ENCODE assay signal across 8 cellular contexts in the genomic region with DNA sequence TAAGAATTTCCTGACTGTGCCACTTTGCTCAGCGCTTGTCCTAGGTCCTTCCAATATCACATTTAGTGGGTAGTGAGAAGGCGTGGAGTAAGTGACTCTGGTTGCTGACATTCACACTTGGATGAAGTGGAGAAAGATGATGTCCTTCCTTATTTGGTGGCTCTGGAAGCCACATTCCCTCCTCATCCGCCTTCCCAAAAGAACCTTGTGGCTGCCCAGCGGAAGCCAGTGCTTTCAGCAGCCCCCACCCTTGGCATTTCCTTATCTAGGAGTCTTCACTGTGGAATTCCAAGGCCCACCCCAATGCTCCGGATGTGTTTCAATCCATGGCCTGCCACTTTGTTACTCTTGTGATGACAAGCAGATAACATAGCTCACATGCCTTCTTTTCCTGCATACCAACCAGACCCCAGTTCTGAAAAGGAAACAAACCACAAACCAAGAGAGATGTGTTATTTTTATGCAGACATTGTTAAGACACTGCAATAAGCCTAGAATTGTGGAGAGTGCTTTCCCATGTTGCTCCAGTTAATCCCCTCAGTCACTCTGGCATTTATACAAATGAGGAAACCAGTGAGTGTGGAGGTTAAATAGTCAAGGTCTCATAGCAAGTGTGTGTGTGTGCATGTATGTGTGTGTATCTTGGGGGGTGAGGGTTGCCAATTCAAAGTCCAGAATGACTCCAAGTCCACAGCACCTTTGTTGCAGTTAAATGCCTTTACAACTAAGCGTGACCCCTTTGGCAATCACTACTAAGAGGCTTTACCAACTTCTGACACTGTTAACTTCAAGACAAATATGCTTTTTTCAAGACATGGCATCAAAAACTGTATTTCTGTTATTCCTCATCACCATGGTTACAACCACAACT. TPM values are rescaled to one million over a fixed set of nuclear protein-coding genes. Genes with fewer than 3 reads are reported as not detected.
DNase-seq lines count a peak whose midpoint lies in the region; ATAC-seq, FAIRE-seq and TF ChIP-seq lines count a peak whose summit lies in the region.

No MANE protein-coding gene starts in this region.

- peaks cover 29% of the 10 kb centered on the region for H3K27me3 Mint-ChIP-seq in activated CD4-positive, alpha-beta T cell treated with anti-CD3 and anti-CD28 coated beads, Interleukin-2, amount 10 ng/mL, durations not matched to agents 7 days and 5 days

- no peak overlapping the region for H3K27ac Mint-ChIP-seq in activated CD4-positive, alpha-beta T cell treated with anti-CD3 and anti-CD28 coated beads, Interleukin-2, amount 10 ng/mL, durations not matched to agents 7 days and 5 days

- FAIRE-seq in kidney (lab: Jason Lieb, UNC), result no peak

- TF ChIP-seq EP300 in tibial nerve (IDR thresholded peaks at IDR 0.05), result no peak

- in situ Hi-C loops in brain microvascular endothelial cell (cut with HindIII; ENCODE audit: low pct_ligation_motif_present, low sequenced_read_pairs), result no loop called here

- POLR2A ChIA-PET in activated CD4-positive, alpha-beta T cell treated with anti-CD3 and anti-CD28 coated beads, Interleukin-2, amount 10 ng/mL, durations not matched to agents 7 days and 5 days (lab: Charles Lee), result no interaction called here

- no peaks in the 10 kb centered on the region for H3K36me3 Mint-ChIP-seq in activated CD4-positive, alpha-beta T cell treated with anti-CD3 and anti-CD28 coated beads, Interleukin-2, amount 10 ng/mL, durations not matched to agents 7 days and 5 days (ENCODE audit: low read depth)

- no peak for ATAC-seq in GM21619 (IDR thresholded peaks at IDR 0.05; ENCODE audit: unreplicated experiment)

- H3K4me1 Mint-ChIP-seq in activated CD4-positive, alpha-beta T cell treated with anti-CD3 and anti-CD28 coated beads, Interleukin-2, amount 10 ng/mL, durations not matched to agents 7 days and 5 days, result peaks cover 8% of the 10 kb centered on the region

- DNase-seq in HT-29 (ENCODE audit: low spot score), result peak; percentile 56
- peak; percentile 96 for DNase-seq in brain microvascular endothelial cell
- peak; percentile 90 for DNase-seq in kidney
- peak in 1 of 2 donors; percentile 7 for DNase-seq in tibial nerve (ENCODE audit: low spot score in 2 of 2)
- no peak for DNase-seq in SHP77 treated with DMSO at 0.1 percent for 48 hours (lab: John Stamatoyannopoulos, UW)
- no peak for DNase-seq in activated CD4-positive, alpha-beta T cell treated with anti-CD3 and anti-CD28 coated beads, Interleukin-2, amount 10 ng/mL, durations not matched to agents 7 days and 5 days
- DNase-seq in pons (ENCODE audit: low spot score), result no peak

- peak overlapping the region; percentile 79 for H3K27ac ChIP-seq in brain microvascular endothelial cell
- peak overlapping the region in 1 of 2 donors; percentile 58 for H3K27ac ChIP-seq in kidney (ENCODE audit: low read depth in 2 of 2, low read length in 2 of 2)
- peak overlapping the region in 3 of 4 donors; percentile 40 to 72 (median 69) for H3K27ac ChIP-seq in tibial nerve

- CTCF ChIA-PET in activated CD4-positive, alpha-beta T cell treated with anti-CD3 and anti-CD28 coated beads, Interleukin-2, amount 10 ng/mL, durations not matched to agents 7 days and 5 days (lab: Charles Lee), result no interaction called here

- whole genome bisulfite sequencing in tibial nerve, 2 donors, result 52 to 54% methylated on average over 6 of the region's 6 CpGs

- H3K4me3 ChIP-seq in brain microvascular endothelial cell (ENCODE audit: low read depth, low read length), result no peak overlapping the region
- no peak overlapping the region for H3K4me3 ChIP-seq in kidney (ENCODE audit: low read length in 2 of 2)
- no peak overlapping the region for H3K4me3 ChIP-seq in tibial nerve

- H3K9me3 ChIP-seq in kidney (ENCODE audit: control insufficient read depth in 1 of 2, low read length in 2 of 2), result no peaks in the 10 kb centered on the region
- no peaks in the 10 kb centered on the region for H3K9me3 ChIP-seq in tibial nerve

- intact Hi-C loops in kidney (cut with DNase I), result no loop called here

- peaks cover 0 to 3% of the 10 kb centered on the region in 2 donors for H3K4me1 ChIP-seq in kidney (ENCODE audit: control insufficient read depth in 1 of 2, insufficient read depth in 1 of 2, low read depth in 1 of 2, low read length in 2 of 2)
- H3K4me1 ChIP-seq in tibial nerve, result peaks cover 0 to 27% (median 0%) of the 10 kb centered on the region in 4 donors

- no peak overlapping the region for H3K9ac ChIP-seq in kidney (ENCODE audit: low read length in 2 of 2)

- no peak overlapping the region for H3K4me3 Mint-ChIP-seq in activated CD4-positive, alpha-beta T cell treated with anti-CD3 and anti-CD28 coated beads, Interleukin-2, amount 10 ng/mL, durations not matched to agents 7 days and 5 days

- H3K9me3 Mint-ChIP-seq in activated CD4-positive, alpha-beta T cell treated with anti-CD3 and anti-CD28 coated beads, Interleukin-2, amount 10 ng/mL, durations not matched to agents 7 days and 5 days, result no peaks in the 10 kb centered on the region

- TF ChIP-seq CTCF in brain microvascular endothelial cell (IDR thresholded peaks at IDR 0.05; ENCODE audit: low read depth, low read length, missing control alignments) (no peak), kidney (IDR thresholded peaks at IDR 0.05; ENCODE audit: borderline replicate concordance, extremely low read depth, insufficient read depth) (no peak), tibial nerve (IDR thresholded peaks at IDR 0.05) (no peak)

- no peaks in the 10 kb centered on the region for H3K27me3 ChIP-seq in brain microvascular endothelial cell (replicated peaks)
- H3K27me3 ChIP-seq in tibial nerve, result no peaks in the 10 kb centered on the region

- H3K36me3 ChIP-seq in brain microvascular endothelial cell (replicated peaks), result no peaks in the 10 kb centered on the region
- H3K36me3 ChIP-seq in kidney (ENCODE audit: control insufficient read depth in 1 of 2, insufficient read depth in 2 of 2, low read length in 2 of 2), result no peaks in the 10 kb centered on the region
- no peaks in the 10 kb centered on the region for H3K36me3 ChIP-seq in tibial nerve

- TF ChIP-seq POLR2A in tibial nerve (IDR thresholded peaks at IDR 0.05), result no peak

RNA-seq across cellular contexts. Expression of a gene that starts 10.3 kb away (rescaled TPM):
- 0.08 TPM in 1 of 2 replicates, not detected in the other for total RNA-seq in HT-29 (2014; rRNA removed; shearing (Covaris generic))
- not detected for total RNA-seq in kidney
- 0.58 TPM for polyA plus RNA-seq in kidney (ENCODE audit: insufficient read depth, low read depth, low replicate concordance)
- total RNA-seq in tibial nerve, result not detected
- total RNA-seq in activated CD4-positive, alpha-beta T cell treated with anti-CD3 and anti-CD28 coated beads, Interleukin-2, amount 10 ng/mL, durations not matched to agents 7 days and 5 days, result not detected

RNA-seq across cellular contexts. Expression of a gene that starts 59.4 kb away (rescaled TPM):
- 21.1 and 21.2 TPM in 2 replicates for total RNA-seq in HT-29 (2014; rRNA removed; shearing (Covaris generic))
- total RNA-seq in kidney (26.5 TPM), tibial nerve (10 to 100 TPM; 19.4 to 46.5 (median 35.2) TPM)
- 42.9 TPM for polyA plus RNA-seq in kidney (ENCODE audit: insufficient read depth, low read depth, low replicate concordance)
- total RNA-seq in activated CD4-positive, alpha-beta T cell treated with anti-CD3 and anti-CD28 coated beads, Interleukin-2, amount 10 ng/mL, durations not matched to agents 7 days and 5 days, result 10 to 100 TPM; 48.9 to 60.2 TPM

Comparison
In these comparisons a context has a peak if more than half of its experiments do, and no peak if none do; other contexts are left out.
1. DNase-seq: peak in HT-29 (single experiment), brain microvascular endothelial cell (single experiment) and kidney (single experiment); none in SHP77 treated with DMSO at 0.1 percent for 48 hours (single experiment), activated CD4-positive, alpha-beta T cell treated with anti-CD3 and anti-CD28 coated beads, Interleukin-2, amount 10 ng/mL, durations not matched to agents 7 days and 5 days (single experiment) and pons (single experiment).